8 cellular contexts compared by ENCODE assay signal in genomic region chr17:8186787-8187516, GRCh38. TPM values are rescaled to one million over a fixed set of nuclear protein-coding genes. Genes with fewer than 3 reads are reported as not detected.
A peak's percentile ranks its signal among the peaks of the same experiment; 100 is the strongest.
DNase-seq lines count a peak whose midpoint lies in the region; ATAC-seq and TF ChIP-seq lines count a peak whose summit lies in the region.

No MANE protein-coding gene starts in this region.

- H3K4me2 ChIP-seq in MM.1S (ENCODE audit: low read depth, low read length) (peak overlapping the region; percentile 70), neural progenitor cell (peak overlapping the region; percentile 79)

- H3K27me3 ChIP-seq in MM.1S (replicated peaks; ENCODE audit: insufficient read depth, low read length), result peaks cover 3% of the 10 kb centered on the region; the same call in 1 of the 2 replicates
- H3K27me3 ChIP-seq in foreskin keratinocyte, result no peaks in the 10 kb centered on the region
- H3K27me3 ChIP-seq in neural progenitor cell, result peaks cover 21% of the 10 kb centered on the region

- peak overlapping the region; percentile 76; the same call in 1 of the 2 replicates for H2AFZ ChIP-seq in MM.1S (ENCODE audit: low read length)
- peak overlapping the region; percentile 94 for H2AFZ ChIP-seq in neural progenitor cell (replicated peaks)

- ATAC-seq in GM21529 (IDR thresholded peaks at IDR 0.05; ENCODE audit: unreplicated experiment) (peak; percentile 23), foreskin keratinocyte (peak; percentile 47)
- ATAC-seq in stimulated activated naive CD8-positive, alpha-beta T cell treated with anti-CD3 and anti-CD28 coated beads, Interleukin-15, amount 100 ng/mL, for 72 hours, result peak; percentile 57

- no peaks in the 10 kb centered on the region for H3K9me3 ChIP-seq in MM.1S (replicated peaks; ENCODE audit: insufficient read depth, low read length)
- no peaks in the 10 kb centered on the region for H3K9me3 ChIP-seq in neural progenitor cell (ENCODE audit: low read depth)

- DNase-seq in C1 segment of cervical spinal cord (lab: John Stamatoyannopoulos, UW), result peak in 12 of 14 donors; percentile 80 to 98 (median 91)
- peak; percentile 91 for DNase-seq in MM.1S
- peak; percentile 95 to 99 for DNase-seq in SHP77 (lab: John Stamatoyannopoulos, UW)
- peak; percentile 81 for DNase-seq in activated effector memory CD4-positive, alpha-beta T cell treated with Interleukin-2 at 50 U/mL for 16 hours
- DNase-seq in foreskin keratinocyte, result peak; percentile 94 to 97
- DNase-seq in neural progenitor cell (ENCODE audit: low spot score), result peak; percentile 95
- DNase-seq in stimulated activated naive CD8-positive, alpha-beta T cell treated with anti-CD3 and anti-CD28 coated beads, Interleukin-15, amount 100 ng/mL, for 72 hours, result peak; percentile 95 to 96

- H3K36me3 ChIP-seq in MM.1S (replicated peaks; ENCODE audit: insufficient read depth, low read length) (no peaks in the 10 kb centered on the region), neural progenitor cell (no peaks in the 10 kb centered on the region)

- no peaks in the 10 kb centered on the region for H3K9me2 ChIP-seq in MM.1S (replicated peaks; ENCODE audit: insufficient read depth, low read length)

- no peaks in the 10 kb centered on the region for H3K9me3 Mint-ChIP-seq in neural progenitor cell
- H3K9me3 Mint-ChIP-seq in stimulated activated naive CD8-positive, alpha-beta T cell treated with anti-CD3 and anti-CD28 coated beads, Interleukin-15, amount 100 ng/mL, for 72 hours, result no peaks in the 10 kb centered on the region

- H3K79me2 ChIP-seq in MM.1S (ENCODE audit: low read length) (peaks cover 17% of the 10 kb centered on the region), neural progenitor cell (ENCODE audit: low read depth) (no peaks in the 10 kb centered on the region)

- TF ChIP-seq CTCF in MM.1S (IDR thresholded peaks at IDR 0.05; ENCODE audit: low read length), result peak; percentile 41
- peak; percentile 60 for TF ChIP-seq CTCF in foreskin keratinocyte (conservative IDR thresholded peaks at IDR 0.05)
- TF ChIP-seq CTCF in neural progenitor cell (IDR thresholded peaks at IDR 0.05), result no peak

- peaks cover 16% of the 10 kb centered on the region for H3K4me1 Mint-ChIP-seq in neural progenitor cell
- peaks cover 8% of the 10 kb centered on the region for H3K4me1 Mint-ChIP-seq in stimulated activated naive CD8-positive, alpha-beta T cell treated with anti-CD3 and anti-CD28 coated beads, Interleukin-15, amount 100 ng/mL, for 72 hours

- H3F3A ChIP-seq in MM.1S (ENCODE audit: insufficient read depth, low read length) (peaks cover 50% of the 10 kb centered on the region), neural progenitor cell (ENCODE audit: low read depth) (peaks cover 37% of the 10 kb centered on the region)

- no peaks in the 10 kb centered on the region for H4K20me1 ChIP-seq in MM.1S (ENCODE audit: insufficient read depth, low read length)
- peaks cover 15% of the 10 kb centered on the region for H4K20me1 ChIP-seq in neural progenitor cell (ENCODE audit: low read depth)

- H3K36me3 Mint-ChIP-seq in neural progenitor cell, result no peaks in the 10 kb centered on the region

- peaks cover 12% of the 10 kb centered on the region for H3K27me3 Mint-ChIP-seq in neural progenitor cell (ENCODE audit: insufficient read depth, low read depth)
- H3K27me3 Mint-ChIP-seq in stimulated activated naive CD8-positive, alpha-beta T cell treated with anti-CD3 and anti-CD28 coated beads, Interleukin-15, amount 100 ng/mL, for 72 hours, result no peaks in the 10 kb centered on the region

- H3K27ac Mint-ChIP-seq in neural progenitor cell, result no peak overlapping the region
- H3K27ac Mint-ChIP-seq in stimulated activated naive CD8-positive, alpha-beta T cell treated with anti-CD3 and anti-CD28 coated beads, Interleukin-15, amount 100 ng/mL, for 72 hours, result no peak overlapping the region

- H3K27ac ChIP-seq in MM.1S (ENCODE audit: low read length) (peak overlapping the region; percentile 84), foreskin keratinocyte (peak overlapping the region; percentile 56), neural progenitor cell (no peak overlapping the region)

- H3K9ac ChIP-seq in MM.1S (ENCODE audit: low read length) (peak overlapping the region; percentile 88), neural progenitor cell (no peak overlapping the region)

- peak overlapping the region; percentile 94 for H3K4me3 ChIP-seq in MM.1S (ENCODE audit: low read length)
- peak overlapping the region; percentile 89 for H3K4me3 ChIP-seq in neural progenitor cell

- H3K4me3 Mint-ChIP-seq in neural progenitor cell, result no peak overlapping the region
- H3K4me3 Mint-ChIP-seq in stimulated activated naive CD8-positive, alpha-beta T cell treated with anti-CD3 and anti-CD28 coated beads, Interleukin-15, amount 100 ng/mL, for 72 hours, result no peak overlapping the region

- H3K4me1 ChIP-seq in MM.1S (ENCODE audit: low read length), result peaks cover 22% of the 10 kb centered on the region
- peaks cover 5% of the 10 kb centered on the region for H3K4me1 ChIP-seq in foreskin keratinocyte
- H3K4me1 ChIP-seq in neural progenitor cell, result peaks cover 10% of the 10 kb centered on the region

RNA-seq across cellular contexts. Expression of gene BORCS6, which starts 3.0 kb away (rescaled TPM):
- 8.0 and 8.5 TPM in 2 replicates for total RNA-seq in foreskin keratinocyte
- 8.6 and 9.8 TPM in 2 replicates for polyA plus RNA-seq in foreskin keratinocyte
- total RNA-seq in neural progenitor cell (ENCODE audit: low replicate concordance), result 0.71 and 4.1 TPM in 2 replicates

RNA-seq across cellular contexts. Expression of gene TMEM107, which starts 10.8 kb away (rescaled TPM):
- total RNA-seq in foreskin keratinocyte, result 23.0 and 24.9 TPM in 2 replicates
- 24.1 and 25.4 TPM in 2 replicates for polyA plus RNA-seq in foreskin keratinocyte
- 26.0 and 45.5 TPM in 2 replicates for total RNA-seq in neural progenitor cell (ENCODE audit: low replicate concordance)

RNA-seq across cellular contexts. Expression of gene AURKB, which starts 23.4 kb away (rescaled TPM):
- total RNA-seq in foreskin keratinocyte (78.7 and 102 TPM in 2 replicates), neural progenitor cell (ENCODE audit: low replicate concordance) (149 and 156 TPM in 2 replicates)
- polyA plus RNA-seq in foreskin keratinocyte, result 96.4 and 131 TPM in 2 replicates

RNA-seq across cellular contexts. Expression of gene VAMP2, which starts 24.2 kb away (rescaled TPM):
- total RNA-seq in foreskin keratinocyte (5.5 and 6.9 TPM in 2 replicates), neural progenitor cell (ENCODE audit: low replicate concordance) (9.4 and 11.7 TPM in 2 replicates)
- polyA plus RNA-seq in foreskin keratinocyte, result 15.2 and 17.7 TPM in 2 replicates

RNA-seq across cellular contexts. Expression of gene PER1, which starts 34.7 kb away (rescaled TPM):
- total RNA-seq in foreskin keratinocyte (25.8 and 28.2 TPM in 2 replicates), neural progenitor cell (ENCODE audit: low replicate concordance) (3.2 and 11.4 TPM in 2 replicates)
- polyA plus RNA-seq in foreskin keratinocyte, result 15.2 and 19.9 TPM in 2 replicates
